Comparison of ENCODE assay signal across 1 cellular context in genomic region chr17:69809331-69809730, GRCh38.
TF ChIP-seq lines count a peak whose summit lies in the region.

No MANE protein-coding gene starts in this region.

TF ChIP-seq in IMR-90, 13 proteins besides CTCF, POLR2A, EP300 and RAD21 (continued from another document):
- TF ChIP-seq RFX5 (IDR thresholded peaks at IDR 0.05; ENCODE audit: low read depth, low read length) (no peak), ELK1 (IDR thresholded peaks at IDR 0.05; ENCODE audit: borderline replicate concordance, low read depth, low read length) (no peak)
